Comparison of ENCODE assay signal across 16 cellular contexts in the genomic region with DNA sequence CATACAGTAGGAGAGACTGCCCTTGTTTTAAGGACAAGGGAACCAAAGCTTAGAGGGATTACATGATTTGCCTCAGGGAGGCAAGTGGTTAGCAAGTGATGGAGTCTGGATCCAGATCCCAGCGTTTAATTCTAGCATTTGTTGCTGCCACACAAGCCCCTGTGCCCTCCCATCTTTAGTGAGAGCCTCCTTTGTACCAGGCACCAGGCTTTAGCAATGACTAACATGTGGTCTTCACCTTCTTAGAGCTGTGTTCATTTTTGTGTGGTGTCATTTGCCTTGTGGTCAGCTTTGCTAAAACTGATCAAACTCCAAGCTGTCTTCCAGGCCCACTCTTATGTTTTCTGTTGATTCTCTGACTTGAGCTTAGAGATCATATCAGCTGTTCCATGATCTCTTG.
"Had no signal": no experiment of that assay in that cellular context is flagged by ENCODE, and none has a peak within 500 bp of the region (broad histone marks: within the 10 kb centered on the region; RNA-seq: fewer than 3 reads in every experiment).

No MANE protein-coding gene starts in this region.

- H3K4me3 ChIP-seq: ascending aorta, dorsolateral prefrontal cortex, lung, right atrium auricular region, SJSA1, upper lobe of left lung had no signal

- H3K27ac ChIP-seq: ascending aorta, dorsolateral prefrontal cortex, right atrium auricular region, SJSA1, upper lobe of left lung had no signal

- H3K4me3 Mint-ChIP-seq: activated T-cell treated with anti-CD3 and anti-CD28 coated beads, Interleukin-2, amount 50 U/mL, for 4 hours; stimulated activated naive CD8-positive, alpha-beta T cell treated with anti-CD3 and anti-CD28 coated beads, Interleukin-15, Interleukin-2, amounts not matched to agents 100 ng/mL and 50 ng/mL, for 24 hours had no signal

- DNase-seq: activated CD4-positive, CD25-positive, alpha-beta regulatory T cell; activated gamma-delta T cell treated with Interleukin-2 at 50 U/mL for 16 hours; activated T-cell treated with anti-CD3 and anti-CD28 coated beads, Interleukin-2, amount 50 U/mL, for 4 hours; dorsolateral prefrontal cortex; midbrain; nucleus accumbens; small intestine; stimulated activated CD4-positive, alpha-beta T cell treated with anti-CD3 and anti-CD28 coated beads, Interleukin-4, amount 100 ng/mL, for 4 hours; stimulated activated CD8-positive, alpha-beta memory T cell treated with anti-CD3 and anti-CD28 coated beads, Interleukin-4, amount 100 ng/mL, for 48 hours; upper lobe of left lung had no signal

- H3K4me1 ChIP-seq: ascending aorta, right atrium auricular region, upper lobe of left lung had no signal

- H3K9me3 ChIP-seq: ascending aorta, upper lobe of left lung had no signal

- H3K27me3 ChIP-seq: ascending aorta, right atrium auricular region, SJSA1, upper lobe of left lung had no signal

- H3K36me3 ChIP-seq: ascending aorta, right atrium auricular region, SJSA1, upper lobe of left lung had no signal

- ATAC-seq: esophagus mucosa had no signal
